ENCODE assay signal across 22 cellular contexts in genomic region chr5:137268646-137269045, GRCh38.
DNase-seq lines count a peak whose midpoint lies in the region; ATAC-seq and TF ChIP-seq lines count a peak whose summit lies in the region.
"Had no signal": no experiment of that assay in that cellular context is flagged by ENCODE, and none has a peak within 500 bp of the region (broad histone marks: within the 10 kb centered on the region; RNA-seq: fewer than 3 reads in every experiment).

No MANE protein-coding gene starts in this region.

- no peaks in the 10 kb centered on the region for H3K36me3 Mint-ChIP-seq in type B pancreatic cell
- H3K36me3 Mint-ChIP-seq: CD8-positive, alpha-beta T cell had no signal

- H3K9me3 Mint-ChIP-seq in type B pancreatic cell = no peaks in the 10 kb centered on the region
- H3K9me3 Mint-ChIP-seq: CD8-positive, alpha-beta T cell; HFFc6 had no signal

- H3K4me3 Mint-ChIP-seq in type B pancreatic cell = no peak overlapping the region
- H3K4me3 Mint-ChIP-seq: B cell; CD8-positive, alpha-beta T cell; HFFc6 had no signal

- no peak overlapping the region for H3K4me3 ChIP-seq in left ventricle myocardium inferior
- no peak overlapping the region for H3K4me3 ChIP-seq in tibial artery
- H3K4me3 ChIP-seq: A549; BLaER1 treated with 17β-estradiol and CSF1 and Interleukin-3, amounts not matched to agents 10 nM and 100 nM; GM12878 had no signal

- H3K27me3 Mint-ChIP-seq in type B pancreatic cell = peaks cover 9% of the 10 kb centered on the region

- H3K9me3 ChIP-seq in left ventricle myocardium inferior (replicated peaks) (no peaks in the 10 kb centered on the region), tibial artery (no peaks in the 10 kb centered on the region)
- H3K9me3 ChIP-seq: A549; BLaER1 treated with 17β-estradiol and CSF1 and Interleukin-3, amounts not matched to agents 10 nM and 100 nM had no signal

- no peak for TF ChIP-seq CTCF in left ventricle myocardium inferior (IDR thresholded peaks at IDR 0.05; ENCODE audit: borderline replicate concordance)
- no peak for TF ChIP-seq CTCF in tibial artery (IDR thresholded peaks at IDR 0.05)
- no peak for TF ChIP-seq CTCF in type B pancreatic cell (conservative IDR thresholded peaks at IDR 0.05)

- DNase-seq in left ventricle myocardium superior = no peak
- DNase-seq in left ventricle myocardium inferior = no peak
- DNase-seq in fibroblast of gingiva (ENCODE audit: low read depth) = peak; percentile 75
- DNase-seq in sciatic nerve (ENCODE audit: low spot score) = no peak
- no peak for DNase-seq in tibial artery
- DNase-seq in activated CD8-positive, alpha-beta memory T cell treated with anti-CD3 and anti-CD28 coated beads, Interleukin-2, amount 50 U/mL, for 48 hours = no peak
- no peak for DNase-seq in type B pancreatic cell (ENCODE audit: extremely low spot score, unreplicated experiment)
- DNase-seq: CD8-positive, alpha-beta T cell; DMS 273 treated with DMSO at 0.1 percent for 48 hours; DMS53; DND-41; EL; GOT3; H7; HFFc6 had no signal

- H3K36me3 ChIP-seq in left ventricle myocardium inferior (no peaks in the 10 kb centered on the region), tibial artery (no peaks in the 10 kb centered on the region)
- H3K36me3 ChIP-seq: BLaER1 treated with 17β-estradiol and CSF1 and Interleukin-3, amounts not matched to agents 10 nM and 100 nM had no signal

- H3K27me3 ChIP-seq in left ventricle myocardium inferior (ENCODE audit: low read depth) = no peaks in the 10 kb centered on the region
- H3K27me3 ChIP-seq in tibial artery = no peaks in the 10 kb centered on the region
- H3K27me3 ChIP-seq: BLaER1 treated with 17β-estradiol and CSF1 and Interleukin-3, amounts not matched to agents 10 nM and 100 nM had no signal

- H3K27ac Mint-ChIP-seq in type B pancreatic cell = no peak overlapping the region
- H3K27ac Mint-ChIP-seq: B cell; CD8-positive, alpha-beta T cell; HFFc6 had no signal

- H3K4me1 Mint-ChIP-seq in type B pancreatic cell (ENCODE audit: unreplicated experiment) = peaks cover 51% of the 10 kb centered on the region
- H3K4me1 Mint-ChIP-seq: B cell had no signal

- peak; percentile 31 for ATAC-seq in left ventricle myocardium superior
- ATAC-seq in sciatic nerve = peak; percentile 60
- no peak for ATAC-seq in HG03378 (IDR thresholded peaks at IDR 0.05; ENCODE audit: unreplicated experiment)
- ATAC-seq: A549; CD8-positive, alpha-beta T cell; GM12878; HCT116 had no signal

- no peak overlapping the region for H3K27ac ChIP-seq in left ventricle myocardium inferior (replicated peaks)
- peak overlapping the region; percentile 28 to 40 for H3K27ac ChIP-seq in tibial artery
- H3K27ac ChIP-seq: 22Rv1; A549; BLaER1 treated with 17β-estradiol and CSF1 and Interleukin-3, amounts not matched to agents 10 nM and 100 nM had no signal

- intact Hi-C loops in left ventricle myocardium superior (cut with micrococcal nuclease) (no loop called here), left ventricle myocardium inferior (cut with micrococcal nuclease) (no loop called here), sciatic nerve (cut with DNase I) (no loop called here), tibial artery (cut with DNase I; ENCODE audit: low total_unique reads) (no loop called here)

- peaks cover 29% of the 10 kb centered on the region for H3K4me1 ChIP-seq in left ventricle myocardium inferior
- H3K4me1 ChIP-seq in tibial artery = peaks cover 0 to 27% (median 2%) of the 10 kb centered on the region in 4 donors
- H3K4me1 ChIP-seq: BLaER1 treated with 17β-estradiol and CSF1 and Interleukin-3, amounts not matched to agents 10 nM and 100 nM had no signal
